9 cellular contexts compared by ENCODE assay signal in genomic region chr3:39668420-39668819, GRCh38.
DNase-seq lines count a peak whose midpoint lies in the region; ATAC-seq, FAIRE-seq and TF ChIP-seq lines count a peak whose summit lies in the region.
"Had no signal": no experiment of that assay in that cellular context is flagged by ENCODE, and none has a peak within 500 bp of the region (broad histone marks: within the 10 kb centered on the region; RNA-seq: fewer than 3 reads in every experiment).

No MANE protein-coding gene starts in this region.

- POLR2A ChIA-PET in A549 (lab: Yijun Ruan, JAX): no interaction called here

- CTCF ChIA-PET in A549 (lab: Yijun Ruan, JAX): interaction anchor here (0.7 to 2.2 kb wide), 7 partner anchors 8 to 511 kb away, joined by 3 to 8 read pairs (median 3); no protein-coding TSS in a partner anchor

- FAIRE-seq in A549 (lab: Jason Lieb, UNC): peak; percentile 73

- TF ChIP-seq CTCF in A549 (IDR thresholded peaks at IDR 0.05): peak; percentile 57
- peak; percentile 73 for TF ChIP-seq CTCF in GM12864 (IDR thresholded peaks at IDR 0.05; ENCODE audit: low read depth, low read length, missing control alignments)
- peak; percentile 44 for TF ChIP-seq CTCF in psoas muscle (IDR thresholded peaks at IDR 0.05)

- H3K27me3 ChIP-seq in psoas muscle (ENCODE audit: insufficient read depth in 3 of 3, low read length in 2 of 3): no peaks in the 10 kb centered on the region
- H3K27me3 ChIP-seq: upper lobe of left lung had no signal

- no peak for TF ChIP-seq EP300 in A549 (IDR thresholded peaks at IDR 0.05)

- H3K9me3 ChIP-seq in A549 (no peaks in the 10 kb centered on the region), psoas muscle (no peaks in the 10 kb centered on the region)
- H3K9me3 ChIP-seq: upper lobe of left lung had no signal

- H3K4me3 ChIP-seq in A549 (no peak overlapping the region), GM12864 (ENCODE audit: low read depth, low read length) (no peak overlapping the region), psoas muscle (no peak overlapping the region)
- H3K4me3 ChIP-seq: upper lobe of left lung had no signal

- DNase-seq in A549 (ENCODE audit: low read depth in 1 of 2, low spot score in 1 of 2) (peak; percentile 13 to 58), GM12864 (ENCODE audit: low read depth) (peak; percentile 8), HT-29 (ENCODE audit: low spot score) (peak; percentile 31), SIG-M5 treated with dmso at 0.1 percent for 504 hours (lab: John Stamatoyannopoulos, UW; ENCODE audit: unreplicated experiment) (peak; percentile 63), fibroblast of gingiva (ENCODE audit: low read depth) (peak; percentile 38), psoas muscle (no peak), occipital lobe (lab: John Stamatoyannopoulos, UW) (no peak)
- DNase-seq in effector CD4-positive, alpha-beta T cell: no peak
- DNase-seq: upper lobe of left lung had no signal

- H3K27ac ChIP-seq in A549: no peak overlapping the region
- H3K27ac ChIP-seq in psoas muscle: no peak overlapping the region
- H3K27ac ChIP-seq: upper lobe of left lung had no signal

- H3K4me2 ChIP-seq in A549: no peak overlapping the region

- intact Hi-C loops in psoas muscle (cut with DNase I): no loop called here

- H3K4me1 ChIP-seq in A549 (no peaks in the 10 kb centered on the region), psoas muscle (no peaks in the 10 kb centered on the region)
- H3K4me1 ChIP-seq: upper lobe of left lung had no signal

- 2% methylated on average over 5 of the region's 5 CpGs for WGBS in A549 (ENCODE audit: missing lambda C conversion rate)
- 11 to 24% (median 12%) methylated on average over 5 of the region's 5 CpGs for WGBS in psoas muscle, 3 donors

- ATAC-seq in A549: peak; percentile 69 to 85; a peak in 3 of 6 replicates
- ATAC-seq in psoas muscle: no peak

- peak; percentile 46 to 54; a peak in 4 of 5 replicates for TF ChIP-seq RAD21 in A549 (conservative IDR thresholded peaks at IDR 0.05 in 1 of 2, IDR thresholded peaks at IDR 0.05 in 1 of 2)

- TF ChIP-seq POLR2A in A549 (IDR thresholded peaks at IDR 0.05; ENCODE audit: low read length): no peak

- no peaks in the 10 kb centered on the region for H3K36me3 ChIP-seq in psoas muscle (ENCODE audit: insufficient read depth in 1 of 2, low read depth in 1 of 2)
- H3K36me3 ChIP-seq: upper lobe of left lung had no signal

TF ChIP-seq in A549, 52 proteins besides CTCF, POLR2A, EP300 and RAD21:
- TF ChIP-seq SMC3 (IDR thresholded peaks at IDR 0.05) (peak; percentile 39; the same call in 2 of the 3 replicates), KDM1A (IDR thresholded peaks at IDR 0.05; ENCODE audit: low read depth) (no peak)
- TF ChIP-seq, protein P1, sequence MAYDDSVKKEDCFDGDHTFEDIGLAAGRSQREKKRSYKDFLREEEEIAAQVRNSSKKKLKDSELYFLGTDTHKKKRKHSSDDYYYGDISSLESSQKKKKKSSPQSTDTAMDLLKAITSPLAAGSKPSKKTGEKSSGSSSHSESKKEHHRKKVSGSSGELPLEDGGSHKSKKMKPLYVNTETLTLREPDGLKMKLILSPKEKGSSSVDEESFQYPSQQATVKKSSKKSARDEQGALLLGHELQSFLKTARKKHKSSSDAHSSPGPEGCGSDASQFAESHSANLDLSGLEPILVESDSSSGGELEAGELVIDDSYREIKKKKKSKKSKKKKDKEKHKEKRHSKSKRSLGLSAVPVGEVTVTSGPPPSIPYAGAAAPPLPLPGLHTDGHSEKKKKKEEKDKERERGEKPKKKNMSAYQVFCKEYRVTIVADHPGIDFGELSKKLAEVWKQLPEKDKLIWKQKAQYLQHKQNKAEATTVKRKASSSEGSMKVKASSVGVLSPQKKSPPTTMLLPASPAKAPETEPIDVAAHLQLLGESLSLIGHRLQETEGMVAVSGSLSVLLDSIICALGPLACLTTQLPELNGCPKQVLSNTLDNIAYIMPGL (CRISPR knock-in tag; IDR thresholded peaks at IDR 0.05; ENCODE audit: borderline replicate concordance): no peak

Comparison
In these comparisons a context has a peak if more than half of its experiments do, and no peak if none do; other contexts are left out.
1. ATAC-seq: peak in A549 (2 of 2); none in psoas muscle (0 of 4).
2. DNase-seq: peak in A549 (2 of 2), GM12864 (single experiment), HT-29 (single experiment), SIG-M5 treated with dmso at 0.1 percent for 504 hours (single experiment) and fibroblast of gingiva (single experiment); none in psoas muscle (0 of 2), occipital lobe (single experiment) and effector CD4-positive, alpha-beta T cell (single experiment).
3. Peak in every context shown above with its lines, with median percentiles within 50 percentile points of each other: CTCF ChIP-seq.